ENCODE assay signal across 20 cellular contexts in the genomic region with DNA sequence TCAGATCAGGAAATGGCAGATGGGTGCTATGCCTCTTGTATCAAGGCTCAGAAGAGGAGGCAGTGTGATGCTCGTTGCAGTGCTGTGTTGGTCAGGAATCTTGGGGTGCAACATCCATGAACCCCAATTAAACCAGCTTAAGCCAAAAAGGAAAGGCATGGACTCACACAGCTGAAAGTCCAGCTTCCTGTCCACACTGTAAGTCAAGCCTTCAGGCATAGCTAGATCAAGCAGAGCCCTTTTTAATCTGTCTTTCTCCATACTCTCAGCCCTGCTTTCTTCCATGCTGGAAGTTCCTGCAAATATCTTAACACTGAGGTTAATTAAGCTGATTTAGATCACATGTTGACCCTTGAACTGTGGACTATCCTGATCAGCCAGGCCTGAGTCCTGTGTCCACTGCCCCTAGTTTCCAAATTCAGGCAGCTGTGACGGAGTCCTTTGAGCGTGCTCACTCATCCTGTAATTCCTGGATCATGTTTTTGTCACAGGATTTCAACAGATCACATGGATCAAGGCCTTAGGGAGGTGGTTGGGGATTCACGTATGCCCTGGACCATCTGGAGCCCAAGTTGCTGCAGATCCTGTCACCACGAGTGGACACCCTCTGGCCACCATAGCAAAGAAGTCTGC. TPM values are rescaled to one million over a fixed set of nuclear protein-coding genes. Genes with fewer than 3 reads are reported as not detected.
A peak's percentile ranks its signal among the peaks of the same experiment; 100 is the strongest.
DNase-seq lines count a peak whose midpoint lies in the region; ATAC-seq, FAIRE-seq and TF ChIP-seq lines count a peak whose summit lies in the region.
"Had no signal": no experiment of that assay in that cellular context is flagged by ENCODE, and none has a peak within 500 bp of the region (broad histone marks: within the 10 kb centered on the region; RNA-seq: fewer than 3 reads in every experiment).

No MANE protein-coding gene starts in this region.

- H3K4me1 ChIP-seq in right atrium auricular region, result no peaks in the 10 kb centered on the region
- H3K4me1 ChIP-seq in kidney (ENCODE audit: control insufficient read depth in 1 of 2, insufficient read depth in 1 of 2, low read depth in 1 of 2, low read length in 2 of 2), result peaks cover 0 to 3% of the 10 kb centered on the region in 2 donors
- H3K4me1 ChIP-seq in tibial artery, result no peaks in the 10 kb centered on the region

- H3K9me3 ChIP-seq in right atrium auricular region (peaks cover 0 to 8% of the 10 kb centered on the region in 2 donors), kidney (ENCODE audit: control insufficient read depth in 1 of 2, low read length in 2 of 2) (no peaks in the 10 kb centered on the region), tibial artery (no peaks in the 10 kb centered on the region)

- ATAC-seq in left cardiac atrium, result no peak
- no peak for ATAC-seq in GM18909 (IDR thresholded peaks at IDR 0.05; ENCODE audit: poor library complexity, unreplicated experiment)

- H3K36me3 ChIP-seq in right atrium auricular region, result peaks cover 13% of the 10 kb centered on the region
- H3K36me3 ChIP-seq in kidney (ENCODE audit: control insufficient read depth in 1 of 2, insufficient read depth in 2 of 2, low read length in 2 of 2), result peaks cover 3 to 13% of the 10 kb centered on the region in 2 donors
- peaks cover 14 to 35% (median 35%) of the 10 kb centered on the region in 3 donors for H3K36me3 ChIP-seq in tibial artery

- DNase-seq in right atrium auricular region (ENCODE audit: low spot score), result peak; percentile 11
- DNase-seq in left cardiac atrium, result no peak
- DNase-seq in kidney, result no peak
- peak; percentile 14 for DNase-seq in mesenteric fat pad (ENCODE audit: low spot score)
- no peak for DNase-seq in tibial artery
- DNase-seq in NCI-H1048 (lab: John Stamatoyannopoulos, UW), result no peak
- DNase-seq in AG20443 (ENCODE audit: low spot score), result no peak
- DNase-seq: COR-L47, DMS79, H7, Kasumi-1, NCI-H1417 treated with DMSO at 0.1 percent for 48 hours, NCI-H187, NCI-H446 treated with DMSO at 0.1 percent for 48 hours, NCI-H526 treated with DMSO at 0.1 percent for 48 hours, PC-9, SHP77 treated with DMSO at 0.1 percent for 48 hours had no signal

- H3K27ac ChIP-seq in right atrium auricular region, result no peak overlapping the region
- H3K27ac ChIP-seq in kidney (ENCODE audit: low read depth in 2 of 2, low read length in 2 of 2), result peak overlapping the region; percentile 56 to 68
- no peak overlapping the region for H3K27ac ChIP-seq in tibial artery
- H3K27ac ChIP-seq: PC-9, RWPE1, SK-N-MC had no signal

- TF ChIP-seq CTCF in right atrium auricular region (IDR thresholded peaks at IDR 0.05) (no peak), kidney (IDR thresholded peaks at IDR 0.05; ENCODE audit: borderline replicate concordance, extremely low read depth, insufficient read depth) (no peak), tibial artery (IDR thresholded peaks at IDR 0.05) (no peak)

- intact Hi-C loops in left cardiac atrium (cut with DNase I) (no loop called here), kidney (cut with DNase I) (no loop called here), tibial artery (cut with DNase I; ENCODE audit: low total_unique reads) (no loop called here)

- H3K4me3 ChIP-seq in right atrium auricular region (no peak overlapping the region), kidney (ENCODE audit: low read length in 2 of 2) (no peak overlapping the region), tibial artery (no peak overlapping the region)
- H3K4me3 ChIP-seq: PC-9, SK-N-MC had no signal

- H3K27me3 ChIP-seq in right atrium auricular region (no peaks in the 10 kb centered on the region), tibial artery (no peaks in the 10 kb centered on the region)

- no peak overlapping the region for H3K9ac ChIP-seq in kidney (ENCODE audit: low read length in 2 of 2)

- no peak for FAIRE-seq in kidney (lab: Jason Lieb, UNC)

RNA-seq across cellular contexts. Expression of a gene that starts 4.5 kb away (rescaled TPM):
- total RNA-seq in right atrium auricular region, result 10 to 100 TPM; 28.0 to 51.3 TPM
- total RNA-seq in left cardiac atrium, result 10 to 100 TPM; 12.4 to 30.0 TPM
- total RNA-seq in kidney, result 23.6 TPM
- 47.6 TPM for polyA plus RNA-seq in kidney (ENCODE audit: insufficient read depth, low read depth, low replicate concordance)
- total RNA-seq in mesenteric fat pad, result 6.9 TPM

Comparison
In these comparisons a context has a peak if more than half of its experiments do, and no peak if none do; other contexts are left out.
1. DNase-seq: peak in right atrium auricular region (single experiment) and mesenteric fat pad (single experiment); none in left cardiac atrium (single experiment), kidney (single experiment), tibial artery (0 of 2), NCI-H1048 (single experiment) and AG20443 (single experiment).
2. H3K27ac ChIP-seq: peak in kidney (2 of 2); none in right atrium auricular region (0 of 2) and tibial artery (0 of 2).